8 cellular contexts compared by ENCODE assay signal in genomic region chr1:176949033-176949662, GRCh38.
DNase-seq lines count a peak whose midpoint lies in the region; ATAC-seq, FAIRE-seq and TF ChIP-seq lines count a peak whose summit lies in the region.

No MANE protein-coding gene starts in this region.

- no peaks in the 10 kb centered on the region for H4K20me1 ChIP-seq in astrocyte (ENCODE audit: insufficient read depth, low read length)

- H3K36me3 Mint-ChIP-seq in astrocyte (ENCODE audit: low read depth, unreplicated experiment) (no peaks in the 10 kb centered on the region), type B pancreatic cell (peaks cover 12% of the 10 kb centered on the region)

- no peaks in the 10 kb centered on the region for H3K79me2 ChIP-seq in astrocyte (ENCODE audit: insufficient read depth, low read length)

- no peak overlapping the region for H3K27ac ChIP-seq in astrocyte (ENCODE audit: low read depth, low read length)
- H3K27ac ChIP-seq in effector memory CD4-positive, alpha-beta T cell (ENCODE audit: insufficient read depth, low read length, poor library complexity, severe bottlenecking): no peak overlapping the region

- no peak for ATAC-seq in HG03457 (IDR thresholded peaks at IDR 0.05; ENCODE audit: unreplicated experiment)

- no peak overlapping the region for H3K9ac ChIP-seq in astrocyte (ENCODE audit: low read length)

- H3K36me3 ChIP-seq in astrocyte (ENCODE audit: insufficient read depth, low read length) (no peaks in the 10 kb centered on the region), kidney epithelial cell (ENCODE audit: control insufficient read depth, insufficient read depth, low read length) (no peaks in the 10 kb centered on the region)
- no peaks in the 10 kb centered on the region for H3K36me3 ChIP-seq in effector memory CD4-positive, alpha-beta T cell (ENCODE audit: control insufficient read depth, insufficient read depth, low read length)

- H3K27me3 ChIP-seq in astrocyte (ENCODE audit: insufficient read depth, low read length) (no peaks in the 10 kb centered on the region), kidney epithelial cell (ENCODE audit: control insufficient read depth, insufficient read depth, low read length) (no peaks in the 10 kb centered on the region)
- no peaks in the 10 kb centered on the region for H3K27me3 ChIP-seq in effector memory CD4-positive, alpha-beta T cell (replicated peaks; ENCODE audit: control insufficient read depth, insufficient read depth, low read length, poor library complexity, severe bottlenecking)

- no peaks in the 10 kb centered on the region for H3K9me3 Mint-ChIP-seq in astrocyte (ENCODE audit: unreplicated experiment)
- H3K9me3 Mint-ChIP-seq in type B pancreatic cell: no peaks in the 10 kb centered on the region

- peaks cover 25% of the 10 kb centered on the region for H3K27me3 Mint-ChIP-seq in astrocyte (ENCODE audit: low read depth, unreplicated experiment)
- H3K27me3 Mint-ChIP-seq in type B pancreatic cell: peaks cover 4% of the 10 kb centered on the region

- H2AFZ ChIP-seq in astrocyte (ENCODE audit: low read depth, low read length): no peak overlapping the region

- H3K4me1 Mint-ChIP-seq in astrocyte (ENCODE audit: low read depth, unreplicated experiment) (no peaks in the 10 kb centered on the region), type B pancreatic cell (ENCODE audit: unreplicated experiment) (peaks cover 9% of the 10 kb centered on the region)

- no peak overlapping the region for H3K4me3 ChIP-seq in astrocyte (ENCODE audit: insufficient read depth, low read depth, low read length)
- H3K4me3 ChIP-seq in kidney epithelial cell (ENCODE audit: low read depth, low read length): no peak overlapping the region
- no peak overlapping the region for H3K4me3 ChIP-seq in effector memory CD4-positive, alpha-beta T cell (ENCODE audit: insufficient read depth, low read depth, low read length, poor library complexity, severe bottlenecking)

- H3K9me3 ChIP-seq in astrocyte (ENCODE audit: insufficient read depth, low read depth, low read length): no peaks in the 10 kb centered on the region
- no peaks in the 10 kb centered on the region for H3K9me3 ChIP-seq in effector memory CD4-positive, alpha-beta T cell (ENCODE audit: control insufficient read depth, low read length)

- FAIRE-seq in astrocyte (lab: Jason Lieb, UNC): no peak

- no peaks in the 10 kb centered on the region for H3K4me1 ChIP-seq in astrocyte (ENCODE audit: insufficient read depth, low read length)
- H3K4me1 ChIP-seq in effector memory CD4-positive, alpha-beta T cell (ENCODE audit: control insufficient read depth, insufficient read depth, low read length, poor library complexity, severe bottlenecking): no peaks in the 10 kb centered on the region

- H3K27ac Mint-ChIP-seq in astrocyte (ENCODE audit: unreplicated experiment) (no peak overlapping the region), type B pancreatic cell (no peak overlapping the region)

- TF ChIP-seq CTCF in GM20000 (IDR thresholded peaks at IDR 0.05; ENCODE audit: extremely low read depth, missing control alignments) (peak; percentile 51), astrocyte (IDR thresholded peaks at IDR 0.05; ENCODE audit: insufficient read depth, low read depth, low read length) (peak; percentile 45), kidney epithelial cell (IDR thresholded peaks at IDR 0.05; ENCODE audit: insufficient read depth, low read length, poor library complexity, severe bottlenecking) (peak; percentile 72), type B pancreatic cell (conservative IDR thresholded peaks at IDR 0.05) (peak; percentile 83)

- DNase-seq in ELF-1 (ENCODE audit: low read depth, low spot score) (peak; percentile 93), GM20000 (ENCODE audit: low spot score) (peak; percentile 37), LoVo (ENCODE audit: low spot score) (peak; percentile 22), astrocyte (ENCODE audit: low read depth) (no peak), kidney epithelial cell (ENCODE audit: low read depth) (peak; percentile 2), type B pancreatic cell (ENCODE audit: extremely low spot score, unreplicated experiment) (peak; percentile 75)
- no peak for DNase-seq in effector memory CD4-positive, alpha-beta T cell

- no peak overlapping the region for H3K4me2 ChIP-seq in astrocyte (ENCODE audit: low read length)

- H3K4me3 Mint-ChIP-seq in astrocyte (ENCODE audit: unreplicated experiment) (no peak overlapping the region), type B pancreatic cell (no peak overlapping the region)

Comparison
In these comparisons a context has a peak if more than half of its experiments do, and no peak if none do; other contexts are left out.
1. DNase-seq: peak in ELF-1 (single experiment), GM20000 (single experiment), LoVo (single experiment), kidney epithelial cell (single experiment) and type B pancreatic cell (single experiment); none in astrocyte (single experiment) and effector memory CD4-positive, alpha-beta T cell (0 of 3).
2. Peak in every context shown above with its lines, with median percentiles within 50 percentile points of each other: CTCF ChIP-seq.